19 cellular contexts compared by ENCODE assay signal in the genomic region with DNA sequence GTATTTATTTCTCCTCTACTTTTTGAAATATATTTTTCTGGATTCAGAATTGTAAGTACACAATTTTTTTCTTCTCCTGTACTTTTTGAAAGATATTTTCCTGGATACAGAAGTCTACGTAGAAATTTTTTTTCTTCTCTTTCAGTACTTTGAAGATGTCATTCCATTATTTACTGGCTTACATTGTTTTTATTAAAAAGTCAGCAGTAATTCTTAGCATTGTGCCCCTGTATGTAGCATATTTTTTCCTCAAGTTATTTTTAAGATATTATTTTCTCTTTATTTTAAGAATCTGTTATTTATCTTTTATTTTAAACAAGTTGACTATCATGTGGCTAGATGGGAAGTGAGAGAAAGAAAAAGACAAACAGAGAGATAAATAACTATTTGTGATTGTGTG.
DNase-seq lines count a peak whose midpoint lies in the region; ATAC-seq and TF ChIP-seq lines count a peak whose summit lies in the region.
"Had no signal": no experiment of that assay in that cellular context is flagged by ENCODE, and none has a peak within 500 bp of the region (broad histone marks: within the 10 kb centered on the region; RNA-seq: fewer than 3 reads in every experiment).

No MANE protein-coding gene starts in this region.

- H2AFZ ChIP-seq in HCT116 (ENCODE audit: low read depth, low read length, poor library complexity, severe bottlenecking) (no peak overlapping the region), H9 (ENCODE audit: low read length) (no peak overlapping the region)

- TF ChIP-seq RAD21 in HCT116 (IDR thresholded peaks at IDR 0.05; ENCODE audit: low read depth): no peak

- H2AK5ac ChIP-seq in H9 (ENCODE audit: insufficient read length, low read length): no peak overlapping the region

- no peak overlapping the region for H3K4ac ChIP-seq in H9 (ENCODE audit: low read depth, low read length)

- no peak overlapping the region for H2BK5ac ChIP-seq in H9 (ENCODE audit: insufficient read length, low read length)

- no peak overlapping the region for H2BK15ac ChIP-seq in H9 (ENCODE audit: low read depth, low read length)

- no peak overlapping the region for H3K9ac ChIP-seq in HCT116 (ENCODE audit: low read length)
- no peak overlapping the region for H3K9ac ChIP-seq in H9 (ENCODE audit: extremely low read depth, insufficient read length, low read length)
- H3K9ac ChIP-seq: BLaER1 had no signal

- no TSS peak for BruUV-seq in HCT116 (replicated peaks; lab: Mats Ljungman, UMichigan)

- H2BK12ac ChIP-seq in H9 (ENCODE audit: insufficient read length, low read depth, low read length): no peak overlapping the region

- H3K9me3 ChIP-seq in HCT116 (ENCODE audit: control insufficient read depth in 1 of 2, insufficient read depth in 1 of 2, low read depth in 1 of 2, low read length in 2 of 2) (peaks cover 0 to 7% of the 10 kb centered on the region in 2 experiments; a peak in 2 of 4 replicates), H9 (ENCODE audit: control insufficient read depth, low read depth, low read length) (no peaks in the 10 kb centered on the region)

- H4K5ac ChIP-seq in H9 (ENCODE audit: insufficient read length, low read depth, low read length): no peak overlapping the region

- no peaks in the 10 kb centered on the region for H3K79me2 ChIP-seq in HCT116 (ENCODE audit: insufficient read depth, low read length)
- no peaks in the 10 kb centered on the region for H3K79me2 ChIP-seq in H9 (ENCODE audit: insufficient read depth, low read length)

- H4K91ac ChIP-seq in H9 (ENCODE audit: insufficient read length, low read depth, low read length): no peak overlapping the region

- H3K4me1 ChIP-seq in HCT116 (ENCODE audit: control insufficient read depth in 1 of 2, insufficient read depth in 2 of 2, low read length in 2 of 2) (no peaks in the 10 kb centered on the region), H9 (ENCODE audit: insufficient read depth, low read length) (no peaks in the 10 kb centered on the region)
- H3K4me1 ChIP-seq: BLaER1, Caco-2 had no signal

- H3K56ac ChIP-seq in H9 (ENCODE audit: insufficient read length, low read depth, low read length): no peak overlapping the region

- CTCF ChIA-PET in HCT116 (lab: Charles Lee): no interaction called here
- CTCF ChIA-PET in WTC11 (lab: Charles Lee): no interaction called here

- no peaks in the 10 kb centered on the region for H3K9me2 ChIP-seq in HCT116 (ENCODE audit: insufficient read depth)

- H3K36me3 Mint-ChIP-seq in WTC11: peaks cover 16% of the 10 kb centered on the region
- H3K36me3 Mint-ChIP-seq in H9 (ENCODE audit: insufficient read depth in 1 of 3, low read depth in 3 of 3): peaks cover 4 to 9% (median 7%) of the 10 kb centered on the region in 3 experiments
- H3K36me3 Mint-ChIP-seq: CD4-positive, CD25-positive, alpha-beta regulatory T cell; CD8-positive, alpha-beta T cell had no signal

- H3K27ac ChIP-seq in HCT116 (ENCODE audit: low read depth, low read length) (no peak overlapping the region), H9 (ENCODE audit: insufficient read length, low read depth, low read length) (no peak overlapping the region)
- H3K27ac ChIP-seq: 22Rv1, BLaER1, C4-2B had no signal

- H3K27ac Mint-ChIP-seq in WTC11 (no peak overlapping the region), H9 (no peak overlapping the region)
- H3K27ac Mint-ChIP-seq: B cell; CD4-positive, CD25-positive, alpha-beta regulatory T cell; CD8-positive, alpha-beta T cell had no signal

- no peaks in the 10 kb centered on the region for H3K27me3 Mint-ChIP-seq in WTC11 (ENCODE audit: low read depth)
- H3K27me3 Mint-ChIP-seq in H9 (ENCODE audit: low read depth): no peaks in the 10 kb centered on the region; the same call in none of the 2 replicates
- H3K27me3 Mint-ChIP-seq: B cell; CD4-positive, CD25-positive, alpha-beta regulatory T cell had no signal

- no peaks in the 10 kb centered on the region for H3K79me1 ChIP-seq in H9 (ENCODE audit: insufficient read depth, low read depth, low read length, poor library complexity, severe bottlenecking)

- POLR2A ChIA-PET in HCT116 (lab: Charles Lee): no interaction called here
- POLR2A ChIA-PET in WTC11 (lab: Charles Lee): no interaction called here

- no peaks in the 10 kb centered on the region for H3K23me2 ChIP-seq in H9 (ENCODE audit: insufficient read length, low read depth, low read length, poor library complexity, severe bottlenecking)

- no peak overlapping the region for H2BK20ac ChIP-seq in H9 (ENCODE audit: low read depth, low read length, poor library complexity, severe bottlenecking)

- H4K20me1 ChIP-seq in HCT116 (ENCODE audit: insufficient read depth): no peaks in the 10 kb centered on the region
- H4K20me1 ChIP-seq in H9 (ENCODE audit: control insufficient read depth, insufficient read depth, insufficient read length): no peaks in the 10 kb centered on the region
- H4K20me1 ChIP-seq: BLaER1 had no signal

- RAD21 ChIA-PET in HCT116 (lab: Charles Lee; ENCODE audit: low non-redundant PET in 1 of 2, low total read pairs in 2 of 2, uncharacterized antibody in 2 of 2, unreplicated experiment in 2 of 2): no interaction called here

- H3K4me3 Mint-ChIP-seq in WTC11 (no peak overlapping the region), H9 (no peak overlapping the region)
- H3K4me3 Mint-ChIP-seq: B cell; CD4-positive, CD25-positive, alpha-beta regulatory T cell; CD8-positive, alpha-beta T cell had no signal

- no peak overlapping the region for H4K8ac ChIP-seq in H9 (replicated peaks; ENCODE audit: insufficient read length, low read depth, low read length)

- no peak overlapping the region for H3K23ac ChIP-seq in H9 (ENCODE audit: insufficient read length, low read depth, low read length)

- H3K9me3 Mint-ChIP-seq in WTC11 (peaks cover 37% of the 10 kb centered on the region), H9 (peaks cover 15 to 26% of the 10 kb centered on the region in 2 experiments)

- H3K36me3 ChIP-seq in HCT116 (ENCODE audit: control insufficient read depth in 1 of 2, insufficient read depth in 2 of 2, low read length in 2 of 2): no peaks in the 10 kb centered on the region
- H3K36me3 ChIP-seq: BLaER1 had no signal

- H3K27me3 ChIP-seq in HCT116 (ENCODE audit: insufficient read depth, low read length) (no peaks in the 10 kb centered on the region), H9 (ENCODE audit: insufficient read depth, low read length) (no peaks in the 10 kb centered on the region)
- H3K27me3 ChIP-seq: BLaER1 had no signal

- no peak overlapping the region for H3K18ac ChIP-seq in H9 (ENCODE audit: insufficient read length, low read depth, low read length)

- H3K14ac ChIP-seq in H9 (ENCODE audit: insufficient read depth, low read length): no peak overlapping the region

- TF ChIP-seq CTCF in HCT116 (IDR thresholded peaks at IDR 0.05 in 2 of 3, conservative IDR thresholded peaks at IDR 0.05 in 1 of 3; ENCODE audit: borderline replicate concordance in 1 of 3, insufficient read depth in 1 of 3, low read depth in 2 of 3, low read length in 2 of 3) (no peak), WTC11 (IDR thresholded peaks at IDR 0.05) (no peak), H9 (conservative IDR thresholded peaks at IDR 0.05) (no peak)

- H2BK120ac ChIP-seq in H9 (ENCODE audit: low read depth, low read length, poor library complexity, severe bottlenecking): no peak overlapping the region

- ATAC-seq in HCT116 (no peak), WTC11 (no peak)
- ATAC-seq: CD8-positive, alpha-beta T cell had no signal

- intact Hi-C loops in HCT116 (cut with micrococcal nuclease): no loop called here

- H3K4me2 ChIP-seq in HCT116 (ENCODE audit: low read length) (no peak overlapping the region), H9 (ENCODE audit: insufficient read depth, insufficient read length, low read length) (no peak overlapping the region)
- H3K4me2 ChIP-seq: BLaER1 had no signal

- H3K4me3 ChIP-seq in HCT116 (replicated peaks in 1 of 2; ENCODE audit: low read depth in 1 of 2, low read length in 2 of 2): no peak overlapping the region
- H3K4me3 ChIP-seq: BLaER1 had no signal

- no peak for TF ChIP-seq POLR2A in HCT116 (IDR thresholded peaks at IDR 0.05; ENCODE audit: borderline replicate concordance, extremely low read depth, insufficient read depth, insufficient read length)

- no peaks in the 10 kb centered on the region for H3K4me1 Mint-ChIP-seq in WTC11
- no peaks in the 10 kb centered on the region for H3K4me1 Mint-ChIP-seq in H9
- H3K4me1 Mint-ChIP-seq: B cell; CD4-positive, CD25-positive, alpha-beta regulatory T cell had no signal

- no CpG with 5 or more reads among the region's 1 CpG for WGBS in H9 (ENCODE audit: extremely low coverage, insufficient read length, low lambda C conversion rate)

- H3T11ph ChIP-seq in H9 (ENCODE audit: low read length): no peak overlapping the region

- DNase-seq in DMS53 (lab: John Stamatoyannopoulos, UW): peak; percentile 21
- no peak for DNase-seq in DMS53 treated with DMSO at 0.1 percent for 48 hours (lab: John Stamatoyannopoulos, UW; ENCODE audit: unreplicated experiment)
- no peak for DNase-seq in HCT116 (ENCODE audit: low read depth, low spot score)
- DNase-seq in WTC11 (ENCODE audit: low spot score): no peak
- DNase-seq in renal cortical epithelial cell (ENCODE audit: low read depth): peak; percentile 1
- no peak for DNase-seq in activated CD8-positive, alpha-beta memory T cell treated with anti-CD3 and anti-CD28 coated beads for 24 hours
- DNase-seq in H9: no peak
- DNase-seq: Caco-2; CD4-positive, CD25-positive, alpha-beta regulatory T cell; CD8-positive, alpha-beta T cell; DMS153; DMS79 treated with DMSO at 0.1 percent for 48 hours; GF-D8; GOT3; H7 had no signal

TF ChIP-seq in HCT116, 20 proteins besides CTCF, POLR2A, EP300 and RAD21:
- no peak for TF ChIP-seq FOSL1 (IDR thresholded peaks at IDR 0.05; ENCODE audit: low read depth)
- 0 out of 2 replicates have a peak, but pooled peaks have one; percentile 18 for TF ChIP-seq CBX3 (IDR thresholded peaks at IDR 0.05; ENCODE audit: low read depth)

TF ChIP-seq in WTC11, 78 proteins besides CTCF, POLR2A, EP300 and RAD21 (continues in another document):
- no peak for TF ChIP-seq RELA (CRISPR knock-in tag; IDR thresholded peaks at IDR 0.05; ENCODE audit: borderline replicate concordance)
- no peak for TF ChIP-seq TEAD4 (CRISPR knock-in tag; IDR thresholded peaks at IDR 0.05)
- TF ChIP-seq, protein P1, sequence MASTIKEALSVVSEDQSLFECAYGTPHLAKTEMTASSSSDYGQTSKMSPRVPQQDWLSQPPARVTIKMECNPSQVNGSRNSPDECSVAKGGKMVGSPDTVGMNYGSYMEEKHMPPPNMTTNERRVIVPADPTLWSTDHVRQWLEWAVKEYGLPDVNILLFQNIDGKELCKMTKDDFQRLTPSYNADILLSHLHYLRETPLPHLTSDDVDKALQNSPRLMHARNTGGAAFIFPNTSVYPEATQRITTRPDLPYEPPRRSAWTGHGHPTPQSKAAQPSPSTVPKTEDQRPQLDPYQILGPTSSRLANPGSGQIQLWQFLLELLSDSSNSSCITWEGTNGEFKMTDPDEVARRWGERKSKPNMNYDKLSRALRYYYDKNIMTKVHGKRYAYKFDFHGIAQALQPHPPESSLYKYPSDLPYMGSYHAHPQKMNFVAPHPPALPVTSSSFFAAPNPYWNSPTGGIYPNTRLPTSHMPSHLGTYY (CRISPR knock-in tag; IDR thresholded peaks at IDR 0.05): no peak

Comparison
In these comparisons a context has a peak if more than half of its experiments do, and no peak if none do; other contexts are left out.
1. DNase-seq: peak in DMS53 (single experiment) and renal cortical epithelial cell (single experiment); none in DMS53 treated with DMSO at 0.1 percent for 48 hours (single experiment), HCT116 (single experiment), WTC11 (single experiment), activated CD8-positive, alpha-beta memory T cell treated with anti-CD3 and anti-CD28 coated beads for 24 hours (single experiment) and H9 (single experiment).